ENCODE assay signal across 8 cellular contexts in genomic region chr7:80699030-80699638, GRCh38.
DNase-seq lines count a peak whose midpoint lies in the region; ATAC-seq and TF ChIP-seq lines count a peak whose summit lies in the region.

No MANE protein-coding gene starts in this region.

- H3K9me3 Mint-ChIP-seq in neural crest cell, result no peaks in the 10 kb centered on the region

- no peaks in the 10 kb centered on the region for H3K27me3 Mint-ChIP-seq in neural crest cell (ENCODE audit: low read depth)

- H3K27ac Mint-ChIP-seq in neural crest cell (ENCODE audit: unreplicated experiment), result no peak overlapping the region

- H3K9me3 ChIP-seq in MG63, result no peaks in the 10 kb centered on the region

- H3K4me3 Mint-ChIP-seq in neural crest cell, result no peak overlapping the region

- peak; percentile 45 for TF ChIP-seq CTCF in epithelial cell of esophagus (IDR thresholded peaks at IDR 0.05; ENCODE audit: insufficient read depth, low read depth, low read length, missing control alignments)
- TF ChIP-seq CTCF in neural crest cell (conservative IDR thresholded peaks at IDR 0.05), result peak; percentile 89

- ATAC-seq in GM21381 (IDR thresholded peaks at IDR 0.05; ENCODE audit: unreplicated experiment), result peak; percentile 68

- H3K36me3 ChIP-seq in MG63, result no peaks in the 10 kb centered on the region

- H3K36me3 Mint-ChIP-seq in neural crest cell (ENCODE audit: low read depth), result no peaks in the 10 kb centered on the region

- H3K4me3 ChIP-seq in epithelial cell of esophagus (ENCODE audit: low read length) (no peak overlapping the region), MG63 (no peak overlapping the region)

- H3K4me1 Mint-ChIP-seq in neural crest cell, result peaks cover 4% of the 10 kb centered on the region

- DNase-seq in DMS153 (lab: John Stamatoyannopoulos, UW) (peak; percentile 33), KG1 (lab: John Stamatoyannopoulos, UW) (peak; percentile 23), OCI-M1 (lab: John Stamatoyannopoulos, UW) (peak; percentile 96), epithelial cell of esophagus (ENCODE audit: low read depth) (peak; percentile 61), neural crest cell (ENCODE audit: low read depth, low spot score) (no peak), UCSD-AML1 (lab: John Stamatoyannopoulos, UW; ENCODE audit: unreplicated experiment) (no peak), MG63 (no peak)

- no peaks in the 10 kb centered on the region for H3K27me3 ChIP-seq in MG63

Comparison
In these comparisons a context has a peak if more than half of its experiments do, and no peak if none do; other contexts are left out.
1. DNase-seq: peak in DMS153 (single experiment), KG1 (single experiment), OCI-M1 (single experiment) and epithelial cell of esophagus (single experiment); none in neural crest cell (single experiment), UCSD-AML1 (single experiment) and MG63 (single experiment).